In the genomic region with DNA sequence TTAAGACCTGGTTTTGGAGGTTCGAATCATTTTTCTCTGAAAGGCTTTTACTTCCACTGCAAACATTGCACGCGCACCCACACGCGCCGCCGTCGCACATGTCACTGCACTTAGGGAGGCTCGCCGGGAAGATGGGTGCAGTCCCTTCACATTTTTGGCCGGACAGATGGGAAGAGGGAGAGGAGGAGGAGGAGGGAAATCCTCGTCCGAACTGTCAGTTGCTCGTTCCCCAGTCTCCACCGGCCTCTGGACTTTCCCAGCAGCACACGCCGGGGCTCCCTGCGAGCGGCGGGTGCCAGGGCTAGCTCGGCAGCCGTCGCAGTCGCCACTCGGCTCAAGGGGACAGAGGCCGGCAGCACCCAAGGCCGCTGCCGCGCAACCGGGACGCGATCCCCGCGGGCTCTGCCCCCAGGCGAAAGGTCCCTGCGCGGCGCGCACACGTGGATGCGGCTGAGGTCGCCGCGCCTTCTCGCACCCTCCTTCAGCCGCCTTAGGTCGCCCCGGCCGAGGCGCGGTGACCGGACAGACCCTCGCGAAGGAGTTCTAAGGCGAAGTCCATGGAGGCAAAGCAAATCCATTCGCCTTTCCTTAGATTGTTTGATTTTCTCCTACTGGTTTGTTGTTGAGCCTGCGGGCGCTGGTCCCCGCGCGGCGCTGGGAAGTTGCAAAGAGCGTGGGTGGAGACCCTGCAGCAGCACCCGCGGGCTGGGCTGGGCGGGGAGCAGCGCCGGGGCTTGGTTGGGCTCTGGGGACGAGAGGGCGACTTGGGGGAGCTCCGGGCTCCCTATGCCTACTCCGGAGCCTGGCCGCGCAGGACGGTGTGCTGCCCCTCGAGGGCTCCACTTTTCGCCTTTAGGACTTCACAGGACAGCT, we compare ENCODE assay signal across 8 cellular contexts. TPM values are rescaled to one million over a fixed set of nuclear protein-coding genes. Genes with fewer than 3 reads are reported as not detected.
DNase-seq lines count a peak whose midpoint lies in the region; ATAC-seq and TF ChIP-seq lines count a peak whose summit lies in the region.

No MANE protein-coding gene starts in this region.

- peaks cover 7% of the 10 kb centered on the region for H3F3A ChIP-seq in neural cell (ENCODE audit: insufficient read depth, low read length, poor library complexity, severe bottlenecking)

- no peaks in the 10 kb centered on the region for H4K20me1 ChIP-seq in neural cell (ENCODE audit: insufficient read depth)

- peak; percentile 1 for ATAC-seq in GM21786 (IDR thresholded peaks at IDR 0.05; ENCODE audit: unreplicated experiment)

- peak overlapping the region; percentile 86 for H3K4me2 ChIP-seq in neural cell (ENCODE audit: low read length)

- intact Hi-C loops in vagina (cut with DNase I): no loop called here

- H3K27me3 ChIP-seq in neural cell (ENCODE audit: insufficient read depth, low read depth, low read length) (peaks cover 39% of the 10 kb centered on the region), vagina (no peaks in the 10 kb centered on the region)

- no peaks in the 10 kb centered on the region for H3K9me3 ChIP-seq in neural cell (ENCODE audit: low read length)
- no peaks in the 10 kb centered on the region for H3K9me3 ChIP-seq in vagina

- no peaks in the 10 kb centered on the region for H3K79me2 ChIP-seq in neural cell (replicated peaks; ENCODE audit: insufficient read depth, low read length)

- no peak overlapping the region for H3K27ac ChIP-seq in neural cell (ENCODE audit: low read length)
- peak overlapping the region; percentile 21 for H3K27ac ChIP-seq in vagina

- TF ChIP-seq POLR2A in erythroblast (IDR thresholded peaks at IDR 0.05; ENCODE audit: low read length) (no peak), vagina (IDR thresholded peaks at IDR 0.05) (no peak)

- no peak for TF ChIP-seq CTCF in neural cell (IDR thresholded peaks at IDR 0.05; ENCODE audit: poor library complexity, severe bottlenecking)
- no peak for TF ChIP-seq CTCF in vagina (IDR thresholded peaks at IDR 0.05)

- peaks cover 28% of the 10 kb centered on the region for H3K4me1 ChIP-seq in vagina

- no peak for TF ChIP-seq EP300 in neural cell (conservative IDR thresholded peaks at IDR 0.05; ENCODE audit: poor library complexity, severe bottlenecking)

- H3K9me2 ChIP-seq in neural cell (ENCODE audit: insufficient read depth, low read length): no peaks in the 10 kb centered on the region

- H3K36me3 ChIP-seq in neural cell (ENCODE audit: insufficient read depth, low read length) (no peaks in the 10 kb centered on the region), vagina (no peaks in the 10 kb centered on the region)

- no peak for TF ChIP-seq RAD21 in neural cell (conservative IDR thresholded peaks at IDR 0.05)

- H3K9ac ChIP-seq in neural cell (ENCODE audit: low read length): peak overlapping the region; percentile 56

- H3K4me3 ChIP-seq in GM08714 (ENCODE audit: low read length): peak overlapping the region; percentile 77
- H3K4me3 ChIP-seq in neural cell (ENCODE audit: low read length): peak overlapping the region; percentile 86
- peak overlapping the region; percentile 45 to 56 for H3K4me3 ChIP-seq in vagina

- no peak overlapping the region for H2AFZ ChIP-seq in neural cell (ENCODE audit: low read depth, low read length)

- DNase-seq in LoVo (ENCODE audit: low spot score) (peak; percentile 16), erythroblast (lab: John Stamatoyannopoulos, UW) (peak; percentile 71 to 78), vagina (ENCODE audit: extremely low spot score in 2 of 2) (no peak), NOMO-1 treated with dmso at 0.1 percent for 144 hours (lab: John Stamatoyannopoulos, UW; ENCODE audit: unreplicated experiment) (no peak)
- peak; percentile 42 to 51 for DNase-seq in activated CD4-positive, alpha-beta T cell treated with anti-CD3 and anti-CD28 coated beads, Interleukin-2, amount 50 U/mL, for 48 hours

TF ChIP-seq in neural cell, 6 proteins besides CTCF, POLR2A, EP300 and RAD21:
- TF ChIP-seq TAF1 (IDR thresholded peaks at IDR 0.05; ENCODE audit: low read depth) (no peak), EZH2 (IDR thresholded peaks at IDR 0.05; ENCODE audit: borderline replicate concordance, insufficient read depth, low read length, poor library complexity, severe bottlenecking) (no peak), POLR2AphosphoS5 (IDR thresholded peaks at IDR 0.05) (no peak), MXI1 (conservative IDR thresholded peaks at IDR 0.05; ENCODE audit: poor library complexity, severe bottlenecking) (peak; percentile 89)
- TF ChIP-seq, protein P1, sequence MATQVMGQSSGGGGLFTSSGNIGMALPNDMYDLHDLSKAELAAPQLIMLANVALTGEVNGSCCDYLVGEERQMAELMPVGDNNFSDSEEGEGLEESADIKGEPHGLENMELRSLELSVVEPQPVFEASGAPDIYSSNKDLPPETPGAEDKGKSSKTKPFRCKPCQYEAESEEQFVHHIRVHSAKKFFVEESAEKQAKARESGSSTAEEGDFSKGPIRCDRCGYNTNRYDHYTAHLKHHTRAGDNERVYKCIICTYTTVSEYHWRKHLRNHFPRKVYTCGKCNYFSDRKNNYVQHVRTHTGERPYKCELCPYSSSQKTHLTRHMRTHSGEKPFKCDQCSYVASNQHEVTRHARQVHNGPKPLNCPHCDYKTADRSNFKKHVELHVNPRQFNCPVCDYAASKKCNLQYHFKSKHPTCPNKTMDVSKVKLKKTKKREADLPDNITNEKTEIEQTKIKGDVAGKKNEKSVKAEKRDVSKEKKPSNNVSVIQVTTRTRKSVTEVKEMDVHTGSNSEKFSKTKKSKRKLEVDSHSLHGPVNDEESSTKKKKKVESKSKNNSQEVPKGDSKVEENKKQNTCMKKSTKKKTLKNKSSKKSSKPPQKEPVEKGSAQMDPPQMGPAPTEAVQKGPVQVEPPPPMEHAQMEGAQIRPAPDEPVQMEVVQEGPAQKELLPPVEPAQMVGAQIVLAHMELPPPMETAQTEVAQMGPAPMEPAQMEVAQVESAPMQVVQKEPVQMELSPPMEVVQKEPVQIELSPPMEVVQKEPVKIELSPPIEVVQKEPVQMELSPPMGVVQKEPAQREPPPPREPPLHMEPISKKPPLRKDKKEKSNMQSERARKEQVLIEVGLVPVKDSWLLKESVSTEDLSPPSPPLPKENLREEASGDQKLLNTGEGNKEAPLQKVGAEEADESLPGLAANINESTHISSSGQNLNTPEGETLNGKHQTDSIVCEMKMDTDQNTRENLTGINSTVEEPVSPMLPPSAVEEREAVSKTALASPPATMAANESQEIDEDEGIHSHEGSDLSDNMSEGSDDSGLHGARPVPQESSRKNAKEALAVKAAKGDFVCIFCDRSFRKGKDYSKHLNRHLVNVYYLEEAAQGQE (IDR thresholded peaks at IDR 0.05; ENCODE audit: borderline replicate concordance): no peak

RNA-seq across cellular contexts. Expression of gene MYB, which starts 1.2 kb away (rescaled TPM):
- polyA plus RNA-seq in neural cell: 2.9 and 4.0 TPM in 2 replicates
- 3.4 and 4.1 TPM in 2 replicates for polyA minus RNA-seq in neural cell
- 2.5 TPM for total RNA-seq in vagina

Comparison
In these comparisons a context has a peak if more than half of its experiments do, and no peak if none do; other contexts are left out.
1. DNase-seq: peak in LoVo (single experiment), activated CD4-positive, alpha-beta T cell treated with anti-CD3 and anti-CD28 coated beads, Interleukin-2, amount 50 U/mL, for 48 hours (2 of 2) and erythroblast (2 of 2); none in vagina (0 of 2) and NOMO-1 treated with dmso at 0.1 percent for 144 hours (single experiment).
2. Peak in every context shown above with its lines, with median percentiles within 50 percentile points of each other: H3K4me3 ChIP-seq.